Comparison of ENCODE assay signal across 8 cellular contexts in genomic region chr1:227357229-227358078, GRCh38. TPM values are rescaled to one million over a fixed set of nuclear protein-coding genes. Genes with fewer than 3 reads are reported as not detected.
DNase-seq lines count a peak whose midpoint lies in the region; ATAC-seq lines count a peak whose summit lies in the region.

No MANE protein-coding gene starts in this region.

- CTCF ChIA-PET in activated CD4-positive, alpha-beta memory T cell treated with anti-CD3 and anti-CD28 coated beads, Interleukin-2, amount 10 ng/mL, durations not matched to agents 7 days and 5 days (lab: Charles Lee) = interaction anchor here (0.7 kb wide), 1 partner anchor 20 kb away, joined by 3 read pairs; no protein-coding TSS in a partner anchor

- no peaks in the 10 kb centered on the region for H3K4me1 Mint-ChIP-seq in activated CD4-positive, alpha-beta memory T cell treated with anti-CD3 and anti-CD28 coated beads, Interleukin-2, amount 10 ng/mL, durations not matched to agents 7 days and 5 days

- ATAC-seq in HG02642 (IDR thresholded peaks at IDR 0.05; ENCODE audit: poor library complexity, unreplicated experiment) = no peak

- peaks cover 2% of the 10 kb centered on the region for H3K27me3 Mint-ChIP-seq in activated CD4-positive, alpha-beta memory T cell treated with anti-CD3 and anti-CD28 coated beads, Interleukin-2, amount 10 ng/mL, durations not matched to agents 7 days and 5 days

- no peaks in the 10 kb centered on the region for H3K36me3 Mint-ChIP-seq in activated CD4-positive, alpha-beta memory T cell treated with anti-CD3 and anti-CD28 coated beads, Interleukin-2, amount 10 ng/mL, durations not matched to agents 7 days and 5 days (ENCODE audit: low read depth)

- no peak overlapping the region for H3K4me3 Mint-ChIP-seq in activated CD4-positive, alpha-beta memory T cell treated with anti-CD3 and anti-CD28 coated beads, Interleukin-2, amount 10 ng/mL, durations not matched to agents 7 days and 5 days

- H3K9me3 Mint-ChIP-seq in activated CD4-positive, alpha-beta memory T cell treated with anti-CD3 and anti-CD28 coated beads, Interleukin-2, amount 10 ng/mL, durations not matched to agents 7 days and 5 days = no peaks in the 10 kb centered on the region

- H3K36me3 ChIP-seq in esophagus (ENCODE audit: control insufficient read depth in 2 of 2, insufficient read depth in 2 of 2, low read length in 1 of 2) (no peaks in the 10 kb centered on the region), mucosa of stomach (ENCODE audit: control insufficient read depth, insufficient read depth, low read length) (no peaks in the 10 kb centered on the region)

- H3K27me3 ChIP-seq in esophagus (ENCODE audit: control insufficient read depth in 1 of 2, insufficient read depth in 2 of 2, low read length in 2 of 2) (no peaks in the 10 kb centered on the region), mucosa of stomach (ENCODE audit: control insufficient read depth, insufficient read depth, low read length) (no peaks in the 10 kb centered on the region)

- POLR2A ChIA-PET in activated CD4-positive, alpha-beta memory T cell treated with anti-CD3 and anti-CD28 coated beads, Interleukin-2, amount 10 ng/mL, durations not matched to agents 7 days and 5 days (lab: Charles Lee) = no interaction called here

- peaks cover 0 to 2% of the 10 kb centered on the region in 2 donors for H3K9me3 ChIP-seq in esophagus (ENCODE audit: control insufficient read depth in 2 of 2, insufficient read depth in 1 of 2, low read depth in 1 of 2, low read length in 1 of 2)
- H3K9me3 ChIP-seq in mucosa of stomach (ENCODE audit: control insufficient read depth, low read length) = no peaks in the 10 kb centered on the region

- no peak overlapping the region for H3K27ac Mint-ChIP-seq in activated CD4-positive, alpha-beta memory T cell treated with anti-CD3 and anti-CD28 coated beads, Interleukin-2, amount 10 ng/mL, durations not matched to agents 7 days and 5 days

- H3K4me3 ChIP-seq in esophagus (ENCODE audit: low read depth in 1 of 2, low read length in 2 of 2) (no peak overlapping the region), mucosa of stomach (ENCODE audit: low read length) (peak overlapping the region; percentile 14)

- DNase-seq in AG20443 (ENCODE audit: low spot score) = peak; percentile 86
- peak; percentile 89 for DNase-seq in OCI-M1 (lab: John Stamatoyannopoulos, UW)
- DNase-seq in activated CD4-positive, alpha-beta memory T cell treated with anti-CD3 and anti-CD28 coated beads, Interleukin-2, amount 10 ng/mL, durations not matched to agents 7 days and 5 days = no peak
- DNase-seq in NCI-H774 (lab: John Stamatoyannopoulos, UW) = no peak
- no peak for DNase-seq in inferior parietal cortex (ENCODE audit: extremely low spot score)

- H3K27ac ChIP-seq in esophagus (ENCODE audit: low read depth in 2 of 2, low read length in 1 of 2) = peak overlapping the region; percentile 9 to 26

- no peak overlapping the region for H3K9ac ChIP-seq in mucosa of stomach (ENCODE audit: low read length)

- 50 to 52% methylated on average over 9 of the region's 9 CpGs for WGBS in esophagus, 2 donors

- peaks cover 0 to 2% of the 10 kb centered on the region in 2 donors for H3K4me1 ChIP-seq in esophagus (ENCODE audit: control insufficient read depth in 2 of 2, insufficient read depth in 2 of 2, low read length in 1 of 2)
- peaks cover 18% of the 10 kb centered on the region for H3K4me1 ChIP-seq in mucosa of stomach (ENCODE audit: control insufficient read depth, insufficient read depth, low read length)

RNA-seq across cellular contexts. Expression of gene CDC42BPA, which starts 39.2 kb away (rescaled TPM):
- 1 to 10 TPM; 2.5 to 3.6 TPM for polyA plus RNA-seq in esophagus
- total RNA-seq in activated CD4-positive, alpha-beta memory T cell treated with anti-CD3 and anti-CD28 coated beads, Interleukin-2, amount 10 ng/mL, durations not matched to agents 7 days and 5 days = 1 to 10 TPM; 3.1 TPM

Comparison
In these comparisons a context has a peak if more than half of its experiments do, and no peak if none do; other contexts are left out.
1. DNase-seq: peak in AG20443 (single experiment) and OCI-M1 (single experiment); none in activated CD4-positive, alpha-beta memory T cell treated with anti-CD3 and anti-CD28 coated beads, Interleukin-2, amount 10 ng/mL, durations not matched to agents 7 days and 5 days (single experiment), NCI-H774 (single experiment) and inferior parietal cortex (single experiment).